In the genomic region with DNA sequence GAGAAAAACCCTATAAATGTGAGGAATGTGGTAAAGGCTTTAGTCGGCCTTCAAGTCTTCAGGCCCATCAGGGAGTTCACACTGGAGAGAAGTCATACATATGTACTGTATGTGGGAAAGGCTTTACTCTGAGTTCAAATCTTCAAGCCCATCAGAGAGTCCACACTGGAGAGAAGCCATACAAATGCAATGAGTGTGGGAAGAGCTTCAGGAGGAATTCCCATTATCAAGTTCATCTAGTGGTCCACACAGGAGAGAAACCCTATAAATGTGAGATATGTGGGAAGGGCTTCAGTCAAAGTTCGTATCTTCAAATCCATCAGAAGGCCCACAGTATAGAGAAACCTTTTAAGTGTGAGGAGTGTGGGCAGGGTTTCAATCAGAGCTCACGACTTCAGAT, we compare ENCODE assay signal across 20 cellular contexts. TPM values are rescaled to one million over a fixed set of nuclear protein-coding genes. Genes with fewer than 3 reads are reported as not detected.
DNase-seq lines count a peak whose midpoint lies in the region; ATAC-seq and TF ChIP-seq lines count a peak whose summit lies in the region.
"Had no signal": no experiment of that assay in that cellular context is flagged by ENCODE, and none has a peak within 500 bp of the region (broad histone marks: within the 10 kb centered on the region; RNA-seq: fewer than 3 reads in every experiment).

No MANE protein-coding gene starts in this region.

- no peak overlapping the region for H3K9ac ChIP-seq in mesenchymal stem cell (ENCODE audit: low read length)
- H3K9ac ChIP-seq: GM23248 had no signal

- H3K4me1 Mint-ChIP-seq in endothelial cell (ENCODE audit: unreplicated experiment) = no peaks in the 10 kb centered on the region

- no peak overlapping the region for H3K4me2 ChIP-seq in mesenchymal stem cell (ENCODE audit: low read length, poor library complexity, severe bottlenecking)
- H3K4me2 ChIP-seq: A549 had no signal

- H3K9me3 Mint-ChIP-seq in endothelial cell (ENCODE audit: unreplicated experiment) = peaks cover 13% of the 10 kb centered on the region

- H3K36me3 Mint-ChIP-seq in endothelial cell (ENCODE audit: low read depth, unreplicated experiment) = peaks cover 67% of the 10 kb centered on the region

- no peak overlapping the region for H2BK12ac ChIP-seq in mesenchymal stem cell (ENCODE audit: low read length in 2 of 2)

- ATAC-seq in GM18868 (IDR thresholded peaks at IDR 0.05; ENCODE audit: unreplicated experiment) = no peak

- peaks cover 4% of the 10 kb centered on the region for H3K79me1 ChIP-seq in mesenchymal stem cell (replicated peaks; ENCODE audit: low read length, poor library complexity, severe bottlenecking)

- H3K27ac Mint-ChIP-seq in endothelial cell (ENCODE audit: unreplicated experiment) = no peak overlapping the region
- H3K27ac Mint-ChIP-seq: CD4-positive, alpha-beta T cell had no signal

- peak; percentile 22 for DNase-seq in Caki2 (ENCODE audit: low read depth)
- DNase-seq in M059J (ENCODE audit: low read depth) = peak; percentile 21
- no peak for DNase-seq in endothelial cell (ENCODE audit: low spot score)
- DNase-seq in mesenchymal stem cell = peak; percentile 5
- no peak for DNase-seq in OCI-M2 (lab: John Stamatoyannopoulos, UW; ENCODE audit: unreplicated experiment)
- DNase-seq in G401 (ENCODE audit: low spot score) = no peak
- DNase-seq: CD4-positive, alpha-beta T cell; DMS79; GM23248; NCI-H1105; NCI-H2081; NCI-H2171 treated with DMSO at 0.1 percent for 48 hours; NCI-H510A; NCI-H748 treated with DMSO at 0.1 percent for 48 hours; SHP77 had no signal

- no peak overlapping the region for H2AFZ ChIP-seq in mesenchymal stem cell (ENCODE audit: low read depth, low read length)
- H2AFZ ChIP-seq: GM23248 had no signal

- H3K27me3 Mint-ChIP-seq in endothelial cell (ENCODE audit: unreplicated experiment) = peaks cover 2% of the 10 kb centered on the region
- H3K27me3 Mint-ChIP-seq: CD4-positive, alpha-beta T cell had no signal

- no peaks in the 10 kb centered on the region for H3K4me1 ChIP-seq in mesenchymal stem cell (ENCODE audit: control insufficient read depth, insufficient read depth, low read depth, low read length)
- H3K4me1 ChIP-seq: A549, HAP-1 had no signal

- 91% methylated on average over 3 of the region's 3 CpGs for WGBS in mesenchymal stem cell

- H4K8ac ChIP-seq in mesenchymal stem cell (ENCODE audit: low read length) = no peak overlapping the region

- H2BK15ac ChIP-seq in mesenchymal stem cell (ENCODE audit: low read depth, poor library complexity, severe bottlenecking) = no peak overlapping the region

- H3K18ac ChIP-seq in mesenchymal stem cell (ENCODE audit: low read depth in 1 of 2, low read length in 2 of 2) = no peak overlapping the region

- H3K27ac ChIP-seq in mesenchymal stem cell (ENCODE audit: low read length, poor library complexity, severe bottlenecking) = no peak overlapping the region
- H3K27ac ChIP-seq: A549, GM23248, SK-N-MC had no signal

- H3K4me3 ChIP-seq in mesenchymal stem cell (ENCODE audit: insufficient read depth in 1 of 2, low read depth in 1 of 2, low read length in 2 of 2) = peak overlapping the region in 1 of 2 experiments; percentile 54
- H3K4me3 ChIP-seq: A549, GM23248, HAP-1, SK-N-MC had no signal

- in situ Hi-C loops in Caki2 (cut with HindIII; ENCODE audit: low pct_unique_long_range_greater_than_20kb, low sequenced_read_pairs) (no loop called here), G401 (cut with HindIII; ENCODE audit: low sequenced_read_pairs) (no loop called here)

- H2BK5ac ChIP-seq in mesenchymal stem cell (ENCODE audit: low read depth, low read length, poor library complexity, severe bottlenecking) = no peak overlapping the region

- no peak overlapping the region for H3K4ac ChIP-seq in mesenchymal stem cell (ENCODE audit: low read depth in 1 of 2, low read length in 2 of 2)

- no peak overlapping the region for H3K23ac ChIP-seq in mesenchymal stem cell (ENCODE audit: low read length in 2 of 2)

- no peak overlapping the region for H2AK5ac ChIP-seq in mesenchymal stem cell (ENCODE audit: low read length, severe bottlenecking)

- peaks cover 90% of the 10 kb centered on the region for H3K9me3 ChIP-seq in mesenchymal stem cell (ENCODE audit: control insufficient read depth, low read length)

- H3K14ac ChIP-seq in mesenchymal stem cell (ENCODE audit: low read length in 2 of 2) = no peak overlapping the region

- no peak overlapping the region for H2BK120ac ChIP-seq in mesenchymal stem cell (ENCODE audit: low read depth, low read length)

- H3K4me3 Mint-ChIP-seq in endothelial cell (ENCODE audit: unreplicated experiment) = peak overlapping the region; percentile 66
- H3K4me3 Mint-ChIP-seq: CD4-positive, alpha-beta T cell had no signal

- H3K36me3 ChIP-seq in mesenchymal stem cell (ENCODE audit: control insufficient read depth in 1 of 2, insufficient read depth in 2 of 2, low read depth in 1 of 2, low read length in 2 of 2) = peaks cover 29 to 61% of the 10 kb centered on the region in 2 experiments

- TF ChIP-seq CTCF in endothelial cell (IDR thresholded peaks at IDR 0.05; ENCODE audit: unreplicated experiment) = no peak

- no peaks in the 10 kb centered on the region for H3K27me3 ChIP-seq in mesenchymal stem cell (ENCODE audit: control insufficient read depth in 1 of 2, insufficient read depth in 1 of 2, low read length in 2 of 2)

- H4K91ac ChIP-seq in mesenchymal stem cell (ENCODE audit: low read length) = no peak overlapping the region

RNA-seq across cellular contexts. Expression of gene ZNF226, which starts 11.7 kb away (rescaled TPM):
- total RNA-seq in Caki2 (2014; rRNA removed; shearing (Covaris generic); ENCODE audit: low replicate concordance) = 15.7 and 45.0 TPM in 2 replicates
- total RNA-seq in M059J (2014; rRNA removed; shearing (Covaris generic)) = 9.7 and 20.7 TPM in 2 replicates
- total RNA-seq in endothelial cell (ENCODE audit: unreplicated experiment) = 23.2 TPM
- polyA plus RNA-seq in mesenchymal stem cell (2013, experiment 1 of 2) = 28.1 TPM
- 31.4 TPM for polyA plus RNA-seq in mesenchymal stem cell (2013, experiment 2 of 2)
- 9.1 and 14.4 TPM in 2 replicates for total RNA-seq in G401 (2014; rRNA removed; shearing (Covaris generic))

RNA-seq across cellular contexts. Expression of gene ZNF234, which starts 35.2 kb away (rescaled TPM):
- 3.4 and 5.6 TPM in 2 replicates for total RNA-seq in Caki2 (2014; rRNA removed; shearing (Covaris generic); ENCODE audit: low replicate concordance)
- 3.6 and 6.9 TPM in 2 replicates for total RNA-seq in M059J (2014; rRNA removed; shearing (Covaris generic))
- total RNA-seq in endothelial cell (ENCODE audit: unreplicated experiment) = 17.8 TPM
- 3.9 TPM for polyA plus RNA-seq in mesenchymal stem cell (2013, experiment 1 of 2)
- polyA plus RNA-seq in mesenchymal stem cell (2013, experiment 2 of 2) = 4.2 TPM
- 0.03 TPM in 1 of 2 replicates, not detected in the other for total RNA-seq in G401 (2014; rRNA removed; shearing (Covaris generic))
- total RNA-seq: OCI-LY7 had no signal

RNA-seq across cellular contexts. Expression of gene ZNF227, which starts 35.7 kb away (rescaled TPM):
- 8.4 and 27.4 TPM in 2 replicates for total RNA-seq in Caki2 (2014; rRNA removed; shearing (Covaris generic); ENCODE audit: low replicate concordance)
- total RNA-seq in M059J (2014; rRNA removed; shearing (Covaris generic)) = 17.9 and 20.6 TPM in 2 replicates
- total RNA-seq in endothelial cell (ENCODE audit: unreplicated experiment) = 29.3 TPM
- polyA plus RNA-seq in mesenchymal stem cell (2013, experiment 1 of 2) = 7.2 TPM
- 6.2 TPM for polyA plus RNA-seq in mesenchymal stem cell (2013, experiment 2 of 2)
- total RNA-seq in G401 (2014; rRNA removed; shearing (Covaris generic)) = 12.1 and 15.1 TPM in 2 replicates

Comparison
In these comparisons a context has a peak if more than half of its experiments do, and no peak if none do; other contexts are left out.
1. DNase-seq: peak in Caki2 (single experiment), M059J (single experiment) and mesenchymal stem cell (single experiment); none in endothelial cell (single experiment), OCI-M2 (single experiment) and G401 (single experiment).